In the genomic region with DNA sequence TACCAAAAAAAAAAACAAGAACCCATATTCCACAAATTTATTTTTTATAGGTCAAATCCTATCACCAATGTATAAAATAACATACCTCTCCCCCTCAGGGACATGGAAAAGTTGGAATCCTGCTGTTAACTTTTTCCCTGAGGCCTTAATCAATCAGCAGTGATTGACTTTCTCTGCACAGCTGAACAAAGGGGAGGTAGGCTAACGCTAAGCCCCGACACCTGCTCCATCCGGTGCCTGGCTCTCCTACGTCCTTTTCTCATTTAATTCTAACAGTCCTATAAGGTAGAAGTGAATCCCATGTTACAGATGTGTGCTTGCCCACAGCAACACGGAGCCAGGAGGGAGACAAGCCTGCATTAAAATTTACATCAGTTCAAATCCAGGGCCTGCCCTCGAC, we compare ENCODE assay signal across 22 cellular contexts. TPM values are rescaled to one million over a fixed set of nuclear protein-coding genes. Genes with fewer than 3 reads are reported as not detected.
DNase-seq lines count a peak whose midpoint lies in the region; ATAC-seq and TF ChIP-seq lines count a peak whose summit lies in the region.
"Had no signal": no experiment of that assay in that cellular context is flagged by ENCODE, and none has a peak within 500 bp of the region (broad histone marks: within the 10 kb centered on the region; RNA-seq: fewer than 3 reads in every experiment).

No MANE protein-coding gene starts in this region.

- no peak overlapping the region for H2BK15ac ChIP-seq in IMR-90 (ENCODE audit: low read depth, low read length)

- TF ChIP-seq CTCF in IMR-90 (conservative IDR thresholded peaks at IDR 0.05; ENCODE audit: low read depth, low read length) (no peak), neural progenitor cell (IDR thresholded peaks at IDR 0.05) (no peak)

- H3K4me3 Mint-ChIP-seq in activated CD4-positive, alpha-beta T cell treated with anti-CD3 and anti-CD28 coated beads, Interleukin-2, amount 10 ng/mL, durations not matched to agents 24 days and 14 days = peak overlapping the region; percentile 20
- H3K4me3 Mint-ChIP-seq in T-helper 17 cell = peak overlapping the region; percentile 49
- H3K4me3 Mint-ChIP-seq in neural progenitor cell = peak overlapping the region; percentile 97

- H3K9me1 ChIP-seq in IMR-90 (ENCODE audit: insufficient read depth, low read length) = no peaks in the 10 kb centered on the region

- dilution Hi-C loops in IMR-90 (cut with HindIII; ENCODE audit: low sequenced_read_pairs, unreplicated experiment) = no loop called here

- no peak overlapping the region for H2AK5ac ChIP-seq in IMR-90 (ENCODE audit: low read depth, low read length)

- H2AFZ ChIP-seq in IMR-90 (replicated peaks; ENCODE audit: low read length, poor library complexity) = peak overlapping the region; percentile 11
- no peak overlapping the region for H2AFZ ChIP-seq in neural progenitor cell (replicated peaks)

- H2AK9ac ChIP-seq in IMR-90 (replicated peaks; ENCODE audit: low read depth, low read length, poor library complexity) = no peak overlapping the region

- no peaks in the 10 kb centered on the region for H3K27me3 ChIP-seq in IMR-90 (ENCODE audit: control insufficient read depth, insufficient read depth, low read length)
- no peaks in the 10 kb centered on the region for H3K27me3 ChIP-seq in neural progenitor cell
- H3K27me3 ChIP-seq: ascending aorta, foreskin keratinocyte, sigmoid colon, upper lobe of right lung had no signal

- H3K79me2 ChIP-seq in neural progenitor cell (ENCODE audit: low read depth) = peaks cover 77% of the 10 kb centered on the region

- H3K9ac ChIP-seq in IMR-90 (ENCODE audit: low read depth, low read length) (no peak overlapping the region), neural progenitor cell (no peak overlapping the region)

- no peak overlapping the region for H3K18ac ChIP-seq in IMR-90 (ENCODE audit: low read depth, low read length)

- H3F3A ChIP-seq in neural progenitor cell (ENCODE audit: low read depth) = peaks cover 4% of the 10 kb centered on the region

- TF ChIP-seq RAD21 in IMR-90 (IDR thresholded peaks at IDR 0.05; ENCODE audit: low read length) = no peak

- 0 out of 2 replicates have a peak, but pooled peaks cover 2% of the 10 kb centered on the region for H3K36me3 ChIP-seq in IMR-90 (ENCODE audit: control insufficient read depth, insufficient read depth, low read length)
- peaks cover 24% of the 10 kb centered on the region for H3K36me3 ChIP-seq in neural progenitor cell
- H3K36me3 ChIP-seq: ascending aorta, sigmoid colon, upper lobe of right lung had no signal

- TF ChIP-seq POLR2A in IMR-90 (IDR thresholded peaks at IDR 0.05; ENCODE audit: low read depth, low read length) = no peak

- in situ Hi-C loops in IMR-90 (cut with MboI; ENCODE audit: low sequenced_read_pairs) = no loop called here

- CTCF ChIA-PET in IMR-90 (lab: Yijun Ruan, JAX) = no interaction called here

- H3K23ac ChIP-seq in IMR-90 (ENCODE audit: low read depth, low read length) = 0 out of 2 replicates have a peak overlapping the region, but pooled peaks have one; percentile 15

- 0 out of 4 replicates have a peak overlapping the region, but pooled peaks of 1 of the 2 experiments have one; percentile 48 for H4K8ac ChIP-seq in IMR-90 (ENCODE audit: low read depth in 2 of 2, low read length in 2 of 2)

- H3K4me1 ChIP-seq in IMR-90 (ENCODE audit: control insufficient read depth, insufficient read depth, low read length) (peaks cover 4% of the 10 kb centered on the region), neural progenitor cell (peaks cover 32% of the 10 kb centered on the region)

- H3K9me3 Mint-ChIP-seq in activated CD4-positive, alpha-beta T cell treated with anti-CD3 and anti-CD28 coated beads, Interleukin-2, amount 10 ng/mL, durations not matched to agents 24 days and 14 days = no peaks in the 10 kb centered on the region
- no peaks in the 10 kb centered on the region for H3K9me3 Mint-ChIP-seq in neural progenitor cell
- H3K9me3 Mint-ChIP-seq: activated naive CD4-positive, alpha-beta T cell treated with anti-CD3 and anti-CD28 coated beads, Interleukin-2, amount 50 U/mL, for 72 hours; naive thymus-derived CD8-positive, alpha-beta T cell had no signal

- peaks cover 11 to 27% of the 10 kb centered on the region in 2 experiments for H3K79me1 ChIP-seq in IMR-90 (ENCODE audit: low read depth in 1 of 2, low read length in 2 of 2)

- no peak overlapping the region for H3K14ac ChIP-seq in IMR-90 (replicated peaks; ENCODE audit: low read depth, low read length)

- no peaks in the 10 kb centered on the region for H3K27me3 Mint-ChIP-seq in activated CD4-positive, alpha-beta T cell treated with anti-CD3 and anti-CD28 coated beads, Interleukin-2, amount 10 ng/mL, durations not matched to agents 24 days and 14 days
- no peaks in the 10 kb centered on the region for H3K27me3 Mint-ChIP-seq in T-helper 17 cell
- peaks cover 3% of the 10 kb centered on the region for H3K27me3 Mint-ChIP-seq in neural progenitor cell (ENCODE audit: insufficient read depth, low read depth)
- H3K27me3 Mint-ChIP-seq: naive thymus-derived CD8-positive, alpha-beta T cell had no signal

- H3K9me3 ChIP-seq in IMR-90 (ENCODE audit: control insufficient read depth, insufficient read depth, low read length) (no peaks in the 10 kb centered on the region), T-helper 17 cell (ENCODE audit: control insufficient read depth, low read length, poor library complexity, severe bottlenecking) (no peaks in the 10 kb centered on the region), neural progenitor cell (ENCODE audit: low read depth) (no peaks in the 10 kb centered on the region)
- H3K9me3 ChIP-seq: ascending aorta, sigmoid colon, upper lobe of right lung had no signal

- peaks cover 41% of the 10 kb centered on the region for H3K36me3 Mint-ChIP-seq in activated CD4-positive, alpha-beta T cell treated with anti-CD3 and anti-CD28 coated beads, Interleukin-2, amount 10 ng/mL, durations not matched to agents 24 days and 14 days (ENCODE audit: low read depth)
- H3K36me3 Mint-ChIP-seq in T-helper 17 cell (ENCODE audit: low read depth) = peaks cover 2% of the 10 kb centered on the region
- peaks cover 29% of the 10 kb centered on the region for H3K36me3 Mint-ChIP-seq in neural progenitor cell
- H3K36me3 Mint-ChIP-seq: naive thymus-derived CD8-positive, alpha-beta T cell had no signal

- BruUV-seq in IMR-90 (replicated peaks; lab: Mats Ljungman, UMichigan) = no TSS peak

- WGBS in IMR-90 (ENCODE audit: extremely low coverage in 2 of 2, insufficient read length in 1 of 2), 2 experiments = no CpG with 5 or more reads among the region's 6 CpGs

- H2BK120ac ChIP-seq in IMR-90 (ENCODE audit: low read depth, low read length) = no peak overlapping the region

- no peaks in the 10 kb centered on the region; the same call in 1 of the 2 replicates for H4K20me1 ChIP-seq in IMR-90 (ENCODE audit: insufficient read depth, low read length)
- H4K20me1 ChIP-seq in neural progenitor cell (ENCODE audit: low read depth) = peaks cover 47% of the 10 kb centered on the region

- H4K5ac ChIP-seq in IMR-90 (ENCODE audit: low read depth, low read length) = peak overlapping the region; percentile 16; the same call in 1 of the 2 replicates

- no peak overlapping the region for H3K4me2 ChIP-seq in IMR-90 (ENCODE audit: low read depth, low read length)
- H3K4me2 ChIP-seq in neural progenitor cell = peak overlapping the region; percentile 91

- no peak overlapping the region for H3K4ac ChIP-seq in IMR-90 (ENCODE audit: low read depth, low read length)

- H3K56ac ChIP-seq in IMR-90 (ENCODE audit: extremely low read depth, insufficient read depth, low read length) = no peak overlapping the region

- intact Hi-C loops in activated CD4-positive, alpha-beta T cell treated with anti-CD3 and anti-CD28 coated beads, Interleukin-2, amount 10 ng/mL, durations not matched to agents 24 days and 14 days (cut with micrococcal nuclease) = loop anchor here (5.0 kb wide), 3 partner anchors 194 to 1074 kb away; a partner anchor contains a TSS
- intact Hi-C loops in IMR-90 (cut with micrococcal nuclease) = loop anchor here (5.0 kb wide), 3 partner anchors 194 to 464 kb away; a partner anchor contains a TSS
- intact Hi-C loops in posterior vena cava (cut with DNase I) = no loop called here

- DNase-seq in activated CD4-positive, alpha-beta T cell treated with anti-CD3 and anti-CD28 coated beads, Interleukin-2, amount 10 ng/mL, durations not matched to agents 24 days and 14 days = no peak
- DNase-seq in activated CD4-positive, alpha-beta T cell treated with anti-CD3 and anti-CD28 coated beads, Interleukin-2, amount 50 U/mL, for 48 hours = no peak
- DNase-seq in IMR-90 (no peak), T-helper 17 cell (no peak), neural progenitor cell (ENCODE audit: low spot score) (peak; percentile 61), posterior vena cava (ENCODE audit: low spot score) (no peak), T-helper 9 cell (no peak), substantia nigra (lab: John Stamatoyannopoulos, UW) (no peak)
- DNase-seq: central memory CD4-positive, alpha-beta T cell; foreskin keratinocyte; naive thymus-derived CD8-positive, alpha-beta T cell; NCI-H2171 treated with DMSO at 0.1 percent for 48 hours; NCI-H524 treated with DMSO at 0.1 percent for 48 hours; posterior cingulate gyrus; sigmoid colon; stimulated activated CD4-positive, alpha-beta T cell treated with anti-CD3 and anti-CD28 coated beads, Interleukin-15, amount 100 ng/mL, for 24 hours; upper lobe of right lung had no signal

- no peak overlapping the region for H4K91ac ChIP-seq in IMR-90 (ENCODE audit: insufficient read depth, low read depth, low read length)

- no peak overlapping the region for H3K4me3 ChIP-seq in IMR-90 (ENCODE audit: insufficient read depth, low read depth, low read length)
- H3K4me3 ChIP-seq in neural progenitor cell = peak overlapping the region; percentile 22
- H3K4me3 ChIP-seq: ascending aorta, sigmoid colon, upper lobe of right lung had no signal

- POLR2A ChIA-PET in IMR-90 (lab: Charles Lee; ENCODE audit: unreplicated experiment) = no interaction called here

- ATAC-seq in IMR-90 (ENCODE audit: low read depth) = no peak
- ATAC-seq in T-helper 17 cell = no peak
- ATAC-seq: activated naive CD4-positive, alpha-beta T cell treated with anti-CD3 and anti-CD28 coated beads, Interleukin-2, amount 50 U/mL, for 72 hours; foreskin keratinocyte; left lobe of liver; naive thymus-derived CD8-positive, alpha-beta T cell; Right ventricle myocardium inferior; upper lobe of right lung had no signal

- H2BK20ac ChIP-seq in IMR-90 (ENCODE audit: low read depth, low read length) = no peak overlapping the region

- H2BK5ac ChIP-seq in IMR-90 (ENCODE audit: low read depth, low read length, poor library complexity, severe bottlenecking) = no peak overlapping the region

- no peak overlapping the region for H3K27ac Mint-ChIP-seq in activated CD4-positive, alpha-beta T cell treated with anti-CD3 and anti-CD28 coated beads, Interleukin-2, amount 10 ng/mL, durations not matched to agents 24 days and 14 days
- H3K27ac Mint-ChIP-seq in T-helper 17 cell (no peak overlapping the region), neural progenitor cell (no peak overlapping the region)
- H3K27ac Mint-ChIP-seq: activated naive CD4-positive, alpha-beta T cell treated with anti-CD3 and anti-CD28 coated beads, Interleukin-2, amount 50 U/mL, for 72 hours; mesothelial cell of epicardium; naive thymus-derived CD8-positive, alpha-beta T cell had no signal

- H3K27ac ChIP-seq in IMR-90 (ENCODE audit: insufficient read depth, low read length) = no peak overlapping the region
- no peak overlapping the region for H3K27ac ChIP-seq in neural progenitor cell
- no peak overlapping the region for H3K27ac ChIP-seq in substantia nigra (ENCODE audit: low read depth, low read length, poor library complexity, severe bottlenecking)
- H3K27ac ChIP-seq: ascending aorta, sigmoid colon, upper lobe of right lung had no signal

- peaks cover 50% of the 10 kb centered on the region for H3K4me1 Mint-ChIP-seq in activated CD4-positive, alpha-beta T cell treated with anti-CD3 and anti-CD28 coated beads, Interleukin-2, amount 10 ng/mL, durations not matched to agents 24 days and 14 days
- H3K4me1 Mint-ChIP-seq in T-helper 17 cell (peaks cover 8% of the 10 kb centered on the region), neural progenitor cell (peaks cover 34% of the 10 kb centered on the region)

RNA-seq across cellular contexts. Expression of a gene that starts 2.8 kb away (rescaled TPM):
- 71.7 and 75.5 TPM in 2 replicates for total RNA-seq in activated CD4-positive, alpha-beta T cell treated with anti-CD3 and anti-CD28 coated beads, Interleukin-2, amount 10 ng/mL, durations not matched to agents 24 days and 14 days
- total RNA-seq in IMR-90 (2012; rRNA removed) = 13.6 and 26.7 TPM in 2 replicates
- polyA plus RNA-seq in IMR-90 (2012; rRNA removed) = 12.0 and 14.6 TPM in 2 replicates
- polyA plus RNA-seq in IMR-90 (2012; cell fraction: cytosol; rRNA removed) = 0.98 and 1.5 TPM in 2 replicates
- 0.63 and 7.0 TPM in 2 replicates for polyA plus RNA-seq in IMR-90 (2012; cell fraction: nucleus; rRNA removed; ENCODE audit: low replicate concordance)
- 10 to 100 TPM in 1 of 2 donors, 1 to 10 TPM in 1; 5.4 to 10.4 TPM for total RNA-seq in T-helper 17 cell
- 154 and 229 TPM in 2 replicates for total RNA-seq in neural progenitor cell (ENCODE audit: low replicate concordance)
- 1 to 10 TPM in 1 of 2 donors, under 1 TPM in 1; 0.83 to 1.4 TPM for total RNA-seq in posterior vena cava
- total RNA-seq: ascending aorta had no signal

Comparison
In these comparisons a context has a peak if more than half of its experiments do, and no peak if none do; other contexts are left out.
1. H3K4me3 Mint-ChIP-seq: peak in every context shown above with its lines; median percentile 97 in neural progenitor cell; 49 in T-helper 17 cell; 20 in activated CD4-positive, alpha-beta T cell treated with anti-CD3 and anti-CD28 coated beads, Interleukin-2, amount 10 ng/mL, durations not matched to agents 24 days and 14 days.
2. intact Hi-C loops: an anchor here in activated CD4-positive, alpha-beta T cell treated with anti-CD3 and anti-CD28 coated beads, Interleukin-2, amount 10 ng/mL, durations not matched to agents 24 days and 14 days (5.0 kb wide) and IMR-90 (5.0 kb wide); none called in posterior vena cava.